In the genomic region with DNA sequence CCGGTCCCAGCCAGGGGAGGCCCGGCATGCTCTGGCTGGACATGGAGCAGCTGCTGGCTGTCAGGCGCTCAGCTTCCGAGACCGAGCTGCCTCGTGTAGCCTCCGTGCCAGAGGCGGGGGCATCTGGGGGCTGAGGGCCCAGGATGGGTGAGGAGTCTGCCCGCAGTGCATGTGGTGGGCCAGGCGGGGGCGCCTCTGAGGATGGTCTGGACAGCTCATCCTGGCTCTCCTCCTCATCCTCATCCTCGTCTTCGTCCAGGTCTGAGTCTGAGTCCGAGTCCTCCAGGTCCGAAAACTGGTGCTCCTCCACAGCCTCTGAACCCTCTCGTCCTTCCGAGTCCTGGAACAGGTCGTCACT, we compare ENCODE assay signal across 13 cellular contexts. TPM values are rescaled to one million over a fixed set of nuclear protein-coding genes. Genes with fewer than 3 reads are reported as not detected.
DNase-seq lines count a peak whose midpoint lies in the region; ATAC-seq, FAIRE-seq and TF ChIP-seq lines count a peak whose summit lies in the region.
"Had no signal": no experiment of that assay in that cellular context is flagged by ENCODE, and none has a peak within 500 bp of the region (broad histone marks: within the 10 kb centered on the region; RNA-seq: fewer than 3 reads in every experiment).

No MANE protein-coding gene starts in this region.

- no TSS peak for BruUV-seq in GM12878 (replicated peaks; lab: Mats Ljungman, UMichigan)

- H3K4me3 ChIP-seq in H7 (ENCODE audit: insufficient read depth, low read depth, low read length): no peak overlapping the region
- no peak overlapping the region for H3K4me3 ChIP-seq in GM12878
- H3K4me3 ChIP-seq: BLaER1 had no signal

- TF ChIP-seq EP300 in GM12878 (IDR thresholded peaks at IDR 0.05; ENCODE audit: borderline replicate concordance in 1 of 2, control insufficient read depth in 1 of 2, low read depth in 2 of 2, low read length in 2 of 2): no peak

- no peaks in the 10 kb centered on the region for H3K9me3 Mint-ChIP-seq in activated CD4-positive, alpha-beta T cell treated with anti-CD3 and anti-CD28 coated beads, Interleukin-2, amount 10 ng/mL, durations not matched to agents 24 days and 14 days
- no peaks in the 10 kb centered on the region for H3K9me3 Mint-ChIP-seq in nephron progenitor cell
- H3K9me3 Mint-ChIP-seq: stimulated activated naive CD8-positive, alpha-beta T cell treated with anti-CD3 and anti-CD28 coated beads, Interleukin-15, Interleukin-2, amounts not matched to agents 100 ng/mL and 50 ng/mL, for 24 hours had no signal

- no peak overlapping the region for H3K4me3 Mint-ChIP-seq in activated CD4-positive, alpha-beta T cell treated with anti-CD3 and anti-CD28 coated beads, Interleukin-2, amount 10 ng/mL, durations not matched to agents 24 days and 14 days
- H3K4me3 Mint-ChIP-seq in nephron progenitor cell: no peak overlapping the region
- H3K4me3 Mint-ChIP-seq: stimulated activated naive CD8-positive, alpha-beta T cell treated with anti-CD3 and anti-CD28 coated beads, Interleukin-15, Interleukin-2, amounts not matched to agents 100 ng/mL and 50 ng/mL, for 24 hours had no signal

- H3K36me3 ChIP-seq in H7 (replicated peaks; ENCODE audit: control insufficient read depth, insufficient read depth, low read length) (no peaks in the 10 kb centered on the region), GM12878 (ENCODE audit: control insufficient read depth in 2 of 2, insufficient read depth in 2 of 2, low read length in 1 of 2) (no peaks in the 10 kb centered on the region; a peak in 2 of 4 replicates)

- no peak overlapping the region for H3K27ac Mint-ChIP-seq in activated CD4-positive, alpha-beta T cell treated with anti-CD3 and anti-CD28 coated beads, Interleukin-2, amount 10 ng/mL, durations not matched to agents 24 days and 14 days
- H3K27ac Mint-ChIP-seq in nephron progenitor cell: no peak overlapping the region
- H3K27ac Mint-ChIP-seq: stimulated activated naive CD8-positive, alpha-beta T cell treated with anti-CD3 and anti-CD28 coated beads, Interleukin-15, Interleukin-2, amounts not matched to agents 100 ng/mL and 50 ng/mL, for 24 hours had no signal

- in situ Hi-C loops in GM12878 (cut with MboI): no loop called here

- H3K9me3 ChIP-seq in GM12878 (replicated peaks; ENCODE audit: control insufficient read depth, insufficient read depth, low read length): no peaks in the 10 kb centered on the region
- H3K9me3 ChIP-seq: BLaER1 had no signal

- peak; percentile 72 for DNase-seq in activated CD4-positive, alpha-beta T cell treated with anti-CD3 and anti-CD28 coated beads, Interleukin-2, amount 10 ng/mL, durations not matched to agents 24 days and 14 days
- DNase-seq in activated CD4-positive, alpha-beta T cell treated with anti-CD3 and anti-CD28 coated beads, Interleukin-2, amount 50 U/mL, for 1 hour: no peak
- DNase-seq in H7 (peak; percentile 97), GM12878 (ENCODE audit: low read depth, low spot score) (no peak), nephron progenitor cell (peak; percentile 43), retina (no peak), SKM-1 (lab: John Stamatoyannopoulos, UW; ENCODE audit: unreplicated experiment) (no peak), GM19238 (ENCODE audit: insufficient read length, low spot score) (no peak)
- DNase-seq: KBM-7 had no signal

- no peak overlapping the region for H2AFZ ChIP-seq in GM12878 (ENCODE audit: control insufficient read depth, low read depth, low read length)

- no peaks in the 10 kb centered on the region for H3K79me2 ChIP-seq in GM12878 (ENCODE audit: control insufficient read depth, insufficient read depth, low read length)

- FAIRE-seq in GM12878 (lab: Jason Lieb, UNC): no peak
- FAIRE-seq: colon, islet of Langerhans had no signal

- H4K20me1 ChIP-seq in GM12878 (ENCODE audit: control insufficient read depth, insufficient read depth): no peaks in the 10 kb centered on the region

- H3K9ac ChIP-seq in GM12878 (ENCODE audit: control insufficient read depth, insufficient read depth, low read length): no peak overlapping the region
- H3K9ac ChIP-seq: BLaER1 had no signal

- intact Hi-C loops in activated CD4-positive, alpha-beta T cell treated with anti-CD3 and anti-CD28 coated beads, Interleukin-2, amount 10 ng/mL, durations not matched to agents 24 days and 14 days (cut with micrococcal nuclease): loop anchor here (10.0 kb wide), 2 partner anchors 381 to 661 kb away; no protein-coding TSS in a partner anchor
- intact Hi-C loops in GM12878 (cut with micrococcal nuclease; ENCODE audit: unreplicated experiment): no loop called here

- no peak for ATAC-seq in GM12878

- POLR2A ChIA-PET in GM12878 (lab: Charles Lee): no interaction called here

- H3K27ac ChIP-seq in GM12878 (ENCODE audit: control insufficient read depth, insufficient read depth): no peak overlapping the region
- H3K27ac ChIP-seq: BLaER1 had no signal

- RAD21 ChIA-PET in GM12878 (lab: Charles Lee; ENCODE audit: unreplicated experiment): no interaction called here

- no peaks in the 10 kb centered on the region for H3K27me3 Mint-ChIP-seq in activated CD4-positive, alpha-beta T cell treated with anti-CD3 and anti-CD28 coated beads, Interleukin-2, amount 10 ng/mL, durations not matched to agents 24 days and 14 days
- H3K27me3 Mint-ChIP-seq in nephron progenitor cell (ENCODE audit: low read depth, poor library complexity): peaks cover 13% of the 10 kb centered on the region
- H3K27me3 Mint-ChIP-seq: stimulated activated naive CD8-positive, alpha-beta T cell treated with anti-CD3 and anti-CD28 coated beads, Interleukin-15, Interleukin-2, amounts not matched to agents 100 ng/mL and 50 ng/mL, for 24 hours had no signal

- CTCF ChIA-PET in GM12878 (lab: Yijun Ruan, JAX): interaction anchor here (0.6 to 7.0 kb wide), 3 partner anchors 20 to 736 kb away, joined by 3 to 59 read pairs (median 3); no protein-coding TSS in a partner anchor

- peak; percentile 30 to 67 (median 54); a peak in 4 of 6 replicates for TF ChIP-seq CTCF in GM12878 (IDR thresholded peaks at IDR 0.05 in 2 of 3, conservative IDR thresholded peaks at IDR 0.05 in 1 of 3; ENCODE audit: control insufficient read depth in 2 of 3, extremely low read depth in 1 of 3, insufficient read depth in 1 of 3, low read depth in 3 of 3, low read length in 3 of 3)
- TF ChIP-seq CTCF in nephron progenitor cell (IDR thresholded peaks at IDR 0.05): peak; percentile 44

- TF ChIP-seq POLR2A in GM12878 (IDR thresholded peaks at IDR 0.05; ENCODE audit: low read depth, low read length): no peak

- H3K4me1 ChIP-seq in GM12878 (ENCODE audit: control insufficient read depth, insufficient read depth, low read length): peaks cover 6% of the 10 kb centered on the region; the same call in 1 of the 2 replicates

- H3K27me3 ChIP-seq in H7 (ENCODE audit: control insufficient read depth, insufficient read depth, low read length) (peaks cover 2% of the 10 kb centered on the region; the same call in 1 of the 2 replicates), GM12878 (replicated peaks in 1 of 2; ENCODE audit: control insufficient read depth in 2 of 2, insufficient read depth in 2 of 2, low read length in 1 of 2) (no peaks in the 10 kb centered on the region)
- H3K27me3 ChIP-seq: BLaER1 had no signal

- SMC1A ChIA-PET in GM12878 (lab: Charles Lee; ENCODE audit: uncharacterized antibody, unreplicated experiment): interaction anchor here (1.8 to 1.9 kb wide), 2 partner anchors 25 to 298 kb away, joined by 5 read pairs; no protein-coding TSS in a partner anchor

- peaks cover 57% of the 10 kb centered on the region for H3K36me3 Mint-ChIP-seq in activated CD4-positive, alpha-beta T cell treated with anti-CD3 and anti-CD28 coated beads, Interleukin-2, amount 10 ng/mL, durations not matched to agents 24 days and 14 days (ENCODE audit: low read depth)
- no peaks in the 10 kb centered on the region for H3K36me3 Mint-ChIP-seq in nephron progenitor cell (ENCODE audit: low read depth)

- no peak overlapping the region for H3K4me2 ChIP-seq in GM12878 (ENCODE audit: control insufficient read depth, insufficient read depth)
- H3K4me2 ChIP-seq: BLaER1 had no signal

- WGBS in GM12878 (ENCODE audit: insufficient coverage, insufficient replicate concordance, low lambda C conversion rate, missing lambda C conversion rate): 66% methylated on average over 18 of the region's 18 CpGs

- H3K4me1 Mint-ChIP-seq in activated CD4-positive, alpha-beta T cell treated with anti-CD3 and anti-CD28 coated beads, Interleukin-2, amount 10 ng/mL, durations not matched to agents 24 days and 14 days: peaks cover 4% of the 10 kb centered on the region
- H3K4me1 Mint-ChIP-seq in nephron progenitor cell: peaks cover 19% of the 10 kb centered on the region

- no peak for TF ChIP-seq RAD21 in GM12878 (IDR thresholded peaks at IDR 0.05; ENCODE audit: insufficient read depth, low read depth, low read length)

RNA-seq across cellular contexts. Expression of gene EDN2, which starts 28.9 kb away (rescaled TPM):
- not detected in 2 replicates for total RNA-seq in activated CD4-positive, alpha-beta T cell treated with anti-CD3 and anti-CD28 coated beads, Interleukin-2, amount 10 ng/mL, durations not matched to agents 24 days and 14 days
- 0.55 and 0.81 TPM in 2 replicates for total RNA-seq in H7 (2014; rRNA removed; shearing (Covaris generic))
- 0.44 and 0.56 TPM in 2 replicates for total RNA-seq in GM12878 (2013; cell fraction: nucleolus; rRNA removed)
- total RNA-seq in GM12878 (2014; rRNA removed): 0.28 and 0.60 TPM in 2 replicates
- 0.13 and 0.23 TPM in 2 replicates for total RNA-seq in GM12878 (2014; rRNA removed; fragmentation: Illumina TruSeq; extraction: Trizol)
- 0.74 and 0.98 TPM in 2 replicates for total RNA-seq in GM12878 (2021)
- 0.31 TPM for polyA plus RNA-seq in GM12878 (2011; ENCODE audit: low read depth)
- 1.1 and 1.5 TPM in 2 replicates for polyA plus RNA-seq in GM12878 (2011; rRNA removed)
- 2.3 and 2.6 TPM in 2 replicates for polyA plus RNA-seq in GM12878 (2011; cell fraction: cytosol; rRNA removed)
- polyA plus RNA-seq in GM12878 (2011; cell fraction: nucleus; rRNA removed): 9.9 and 12.3 TPM in 2 replicates
- 0.38 and 0.42 TPM in 2 replicates for polyA plus RNA-seq in GM12878 (2012)
- 0.35 TPM in 1 of 2 replicates, not detected in the other for polyA plus RNA-seq in GM12878 (2014; fragmentation: Illumina TruSeq; extraction: Trizol)
- under 1 TPM in 1 of 2 experiments, not detected in 1; 0.11 TPM for polyA plus RNA-seq in GM12878 (2014; fragmentation: Nextera tagmentation; extraction: Ambion mirVana)
- polyA plus RNA-seq in GM12878 (2014; rRNA removed): 0.94 and 1.3 TPM in 2 replicates
- polyA plus RNA-seq in GM12878 (2016; fragmentation: Nextera tagmentation; extraction: Ambion mirVana): under 1 TPM; 0.43 to 0.48 TPM
- 0.66 and 1.1 TPM in 2 replicates for polyA minus RNA-seq in GM12878 (2011; rRNA and poly(A)+ RNA removed)
- polyA minus RNA-seq in GM12878 (2011; cell fraction: cytosol; rRNA and poly(A)+ RNA removed): 1.1 TPM in 1 of 2 replicates, not detected in the other
- polyA minus RNA-seq in GM12878 (2011; cell fraction: nucleus; rRNA and poly(A)+ RNA removed): 0.60 and 0.77 TPM in 2 replicates

Comparison
In these comparisons a context has a peak if more than half of its experiments do, and no peak if none do; other contexts are left out.
1. DNase-seq: peak in activated CD4-positive, alpha-beta T cell treated with anti-CD3 and anti-CD28 coated beads, Interleukin-2, amount 10 ng/mL, durations not matched to agents 24 days and 14 days (single experiment), H7 (single experiment) and nephron progenitor cell (single experiment); none in activated CD4-positive, alpha-beta T cell treated with anti-CD3 and anti-CD28 coated beads, Interleukin-2, amount 50 U/mL, for 1 hour (single experiment), GM12878 (single experiment), retina (single experiment), SKM-1 (single experiment) and GM19238 (single experiment).